1 cellular context compared by ENCODE assay signal in the genomic region with DNA sequence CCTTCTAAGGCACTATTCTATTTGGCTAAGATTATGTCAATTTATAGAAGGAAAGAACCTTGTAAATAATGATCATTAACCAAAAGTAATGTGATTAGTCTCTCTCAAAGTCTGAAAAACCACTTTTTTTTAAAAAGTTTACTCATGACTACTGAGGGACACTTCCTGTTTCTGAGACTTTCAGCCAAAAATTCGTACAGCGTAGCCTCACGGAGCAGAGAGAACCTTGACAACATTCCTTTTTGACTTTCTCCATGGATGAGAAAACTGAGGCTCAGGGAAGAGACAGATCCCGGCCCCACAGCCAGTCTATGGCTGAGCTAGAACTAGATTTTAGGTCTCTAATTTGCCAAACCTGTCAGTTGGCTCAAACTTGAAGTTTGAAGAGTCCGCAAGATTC.
TF ChIP-seq lines count a peak whose summit lies in the region.

No MANE protein-coding gene starts in this region.

TF ChIP-seq in GM23338, 12 proteins besides CTCF, POLR2A, EP300 and RAD21 (continued from another document):
- TF ChIP-seq, protein P1, sequence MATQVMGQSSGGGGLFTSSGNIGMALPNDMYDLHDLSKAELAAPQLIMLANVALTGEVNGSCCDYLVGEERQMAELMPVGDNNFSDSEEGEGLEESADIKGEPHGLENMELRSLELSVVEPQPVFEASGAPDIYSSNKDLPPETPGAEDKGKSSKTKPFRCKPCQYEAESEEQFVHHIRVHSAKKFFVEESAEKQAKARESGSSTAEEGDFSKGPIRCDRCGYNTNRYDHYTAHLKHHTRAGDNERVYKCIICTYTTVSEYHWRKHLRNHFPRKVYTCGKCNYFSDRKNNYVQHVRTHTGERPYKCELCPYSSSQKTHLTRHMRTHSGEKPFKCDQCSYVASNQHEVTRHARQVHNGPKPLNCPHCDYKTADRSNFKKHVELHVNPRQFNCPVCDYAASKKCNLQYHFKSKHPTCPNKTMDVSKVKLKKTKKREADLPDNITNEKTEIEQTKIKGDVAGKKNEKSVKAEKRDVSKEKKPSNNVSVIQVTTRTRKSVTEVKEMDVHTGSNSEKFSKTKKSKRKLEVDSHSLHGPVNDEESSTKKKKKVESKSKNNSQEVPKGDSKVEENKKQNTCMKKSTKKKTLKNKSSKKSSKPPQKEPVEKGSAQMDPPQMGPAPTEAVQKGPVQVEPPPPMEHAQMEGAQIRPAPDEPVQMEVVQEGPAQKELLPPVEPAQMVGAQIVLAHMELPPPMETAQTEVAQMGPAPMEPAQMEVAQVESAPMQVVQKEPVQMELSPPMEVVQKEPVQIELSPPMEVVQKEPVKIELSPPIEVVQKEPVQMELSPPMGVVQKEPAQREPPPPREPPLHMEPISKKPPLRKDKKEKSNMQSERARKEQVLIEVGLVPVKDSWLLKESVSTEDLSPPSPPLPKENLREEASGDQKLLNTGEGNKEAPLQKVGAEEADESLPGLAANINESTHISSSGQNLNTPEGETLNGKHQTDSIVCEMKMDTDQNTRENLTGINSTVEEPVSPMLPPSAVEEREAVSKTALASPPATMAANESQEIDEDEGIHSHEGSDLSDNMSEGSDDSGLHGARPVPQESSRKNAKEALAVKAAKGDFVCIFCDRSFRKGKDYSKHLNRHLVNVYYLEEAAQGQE (IDR thresholded peaks at IDR 0.05; ENCODE audit: unreplicated experiment) = no peak
- TF ChIP-seq JUNB (IDR thresholded peaks at IDR 0.05; ENCODE audit: unreplicated experiment) (no peak), EZH2phosphoT487 (IDR thresholded peaks at IDR 0.05; ENCODE audit: unreplicated experiment) (no peak)
- TF ChIP-seq, protein P2, sequence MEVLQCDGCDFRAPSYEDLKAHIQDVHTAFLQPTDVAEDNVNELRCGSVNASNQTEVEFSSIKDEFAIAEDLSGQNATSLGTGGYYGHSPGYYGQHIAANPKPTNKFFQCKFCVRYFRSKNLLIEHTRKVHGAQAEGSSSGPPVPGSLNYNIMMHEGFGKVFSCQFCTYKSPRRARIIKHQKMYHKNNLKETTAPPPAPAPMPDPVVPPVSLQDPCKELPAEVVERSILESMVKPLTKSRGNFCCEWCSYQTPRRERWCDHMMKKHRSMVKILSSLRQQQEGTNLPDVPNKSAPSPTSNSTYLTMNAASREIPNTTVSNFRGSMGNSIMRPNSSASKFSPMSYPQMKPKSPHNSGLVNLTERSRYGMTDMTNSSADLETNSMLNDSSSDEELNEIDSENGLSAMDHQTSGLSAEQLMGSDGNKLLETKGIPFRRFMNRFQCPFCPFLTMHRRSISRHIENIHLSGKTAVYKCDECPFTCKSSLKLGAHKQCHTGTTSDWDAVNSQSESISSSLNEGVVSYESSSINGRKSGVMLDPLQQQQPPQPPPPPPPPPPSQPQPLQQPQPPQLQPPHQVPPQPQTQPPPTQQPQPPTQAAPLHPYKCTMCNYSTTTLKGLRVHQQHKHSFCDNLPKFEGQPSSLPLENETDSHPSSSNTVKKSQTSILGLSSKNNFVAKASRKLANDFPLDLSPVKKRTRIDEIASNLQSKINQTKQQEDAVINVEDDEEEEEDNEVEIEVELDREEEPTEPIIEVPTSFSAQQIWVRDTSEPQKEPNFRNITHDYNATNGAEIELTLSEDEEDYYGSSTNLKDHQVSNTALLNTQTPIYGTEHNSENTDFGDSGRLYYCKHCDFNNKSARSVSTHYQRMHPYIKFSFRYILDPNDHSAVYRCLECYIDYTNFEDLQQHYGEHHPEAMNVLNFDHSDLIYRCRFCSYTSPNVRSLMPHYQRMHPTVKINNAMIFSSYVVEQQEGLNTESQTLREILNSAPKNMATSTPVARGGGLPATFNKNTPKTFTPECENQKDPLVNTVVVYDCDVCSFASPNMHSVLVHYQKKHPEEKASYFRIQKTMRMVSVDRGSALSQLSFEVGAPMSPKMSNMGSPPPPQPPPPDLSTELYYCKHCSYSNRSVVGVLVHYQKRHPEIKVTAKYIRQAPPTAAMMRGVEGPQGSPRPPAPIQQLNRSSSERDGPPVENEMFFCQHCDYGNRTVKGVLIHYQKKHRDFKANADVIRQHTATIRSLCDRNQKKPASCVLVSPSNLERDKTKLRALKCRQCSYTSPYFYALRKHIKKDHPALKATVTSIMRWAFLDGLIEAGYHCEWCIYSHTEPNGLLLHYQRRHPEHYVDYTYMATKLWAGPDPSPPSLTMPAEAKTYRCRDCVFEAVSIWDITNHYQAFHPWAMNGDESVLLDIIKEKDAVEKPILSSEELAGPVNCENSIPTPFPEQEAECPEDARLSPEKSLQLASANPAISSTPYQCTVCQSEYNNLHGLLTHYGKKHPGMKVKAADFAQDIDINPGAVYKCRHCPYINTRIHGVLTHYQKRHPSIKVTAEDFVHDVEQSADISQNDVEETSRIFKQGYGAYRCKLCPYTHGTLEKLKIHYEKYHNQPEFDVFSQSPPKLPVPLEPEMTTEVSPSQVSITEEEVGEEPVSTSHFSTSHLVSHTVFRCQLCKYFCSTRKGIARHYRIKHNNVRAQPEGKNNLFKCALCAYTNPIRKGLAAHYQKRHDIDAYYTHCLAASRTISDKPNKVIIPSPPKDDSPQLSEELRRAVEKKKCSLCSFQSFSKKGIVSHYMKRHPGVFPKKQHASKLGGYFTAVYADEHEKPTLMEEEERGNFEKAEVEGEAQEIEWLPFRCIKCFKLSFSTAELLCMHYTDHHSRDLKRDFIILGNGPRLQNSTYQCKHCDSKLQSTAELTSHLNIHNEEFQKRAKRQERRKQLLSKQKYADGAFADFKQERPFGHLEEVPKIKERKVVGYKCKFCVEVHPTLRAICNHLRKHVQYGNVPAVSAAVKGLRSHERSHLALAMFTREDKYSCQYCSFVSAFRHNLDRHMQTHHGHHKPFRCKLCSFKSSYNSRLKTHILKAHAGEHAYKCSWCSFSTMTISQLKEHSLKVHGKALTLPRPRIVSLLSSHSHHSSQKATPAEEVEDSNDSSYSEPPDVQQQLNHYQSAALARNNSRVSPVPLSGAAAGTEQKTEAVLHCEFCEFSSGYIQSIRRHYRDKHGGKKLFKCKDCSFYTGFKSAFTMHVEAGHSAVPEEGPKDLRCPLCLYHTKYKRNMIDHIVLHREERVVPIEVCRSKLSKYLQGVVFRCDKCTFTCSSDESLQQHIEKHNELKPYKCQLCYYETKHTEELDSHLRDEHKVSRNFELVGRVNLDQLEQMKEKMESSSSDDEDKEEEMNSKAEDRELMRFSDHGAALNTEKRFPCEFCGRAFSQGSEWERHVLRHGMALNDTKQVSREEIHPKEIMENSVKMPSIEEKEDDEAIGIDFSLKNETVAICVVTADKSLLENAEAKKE (CRISPR knock-in tag; IDR thresholded peaks at IDR 0.05) = no peak
TF ChIP-seq in GM23338: peak in this region for 0.
